ENCODE assay signal across 17 cellular contexts in the genomic region with DNA sequence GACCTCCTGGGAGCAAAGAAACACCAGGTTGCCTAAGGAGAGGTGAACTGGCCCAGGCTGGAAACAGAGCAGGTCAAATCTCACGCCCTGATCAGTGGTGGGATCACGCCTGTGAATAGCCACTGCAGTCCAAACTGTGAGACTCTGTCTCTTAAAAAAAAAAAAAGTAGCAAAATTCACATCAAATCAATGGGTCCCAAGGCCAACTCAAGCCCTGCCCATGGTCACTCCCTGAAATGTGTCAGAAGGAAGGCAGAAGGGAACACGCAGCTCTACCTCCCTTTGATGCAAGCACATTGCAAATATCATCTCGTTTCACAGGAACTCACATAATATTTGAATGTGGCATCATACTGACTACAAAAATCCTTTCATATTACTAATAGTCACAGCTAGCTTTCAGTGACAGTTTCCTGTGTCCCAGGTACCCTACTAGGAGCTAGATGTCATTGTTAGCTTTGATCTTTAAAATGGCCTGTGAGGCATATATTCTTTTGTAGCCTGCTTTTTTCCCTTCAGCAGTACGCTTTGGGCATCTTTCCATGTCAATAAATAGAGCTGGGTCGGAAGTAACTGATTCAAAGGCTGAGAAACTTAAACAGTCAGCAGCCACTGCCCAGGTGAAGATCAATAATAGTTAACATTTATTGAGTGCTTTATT.
DNase-seq lines count a peak whose midpoint lies in the region; ATAC-seq and TF ChIP-seq lines count a peak whose summit lies in the region.
"Had no signal": no experiment of that assay in that cellular context is flagged by ENCODE, and none has a peak within 500 bp of the region (broad histone marks: within the 10 kb centered on the region; RNA-seq: fewer than 3 reads in every experiment).

No MANE protein-coding gene starts in this region.

- H3K9me3 ChIP-seq in BLaER1 = no peaks in the 10 kb centered on the region
- H3K9me3 ChIP-seq in duodenal mucosa (ENCODE audit: control insufficient read depth in 1 of 2, low read length in 2 of 2) = no peaks in the 10 kb centered on the region
- no peaks in the 10 kb centered on the region for H3K9me3 ChIP-seq in neuron (ENCODE audit: low read length)
- H3K9me3 ChIP-seq: esophagus muscularis mucosa, SJSA1 had no signal

- no peak overlapping the region for H3K27ac ChIP-seq in BLaER1
- peak overlapping the region; percentile 61 for H3K27ac ChIP-seq in duodenal mucosa (ENCODE audit: low read depth, low read length)
- H3K27ac ChIP-seq in brain microvascular endothelial cell = no peak overlapping the region
- H3K27ac ChIP-seq: esophagus muscularis mucosa, SJSA1 had no signal

- no peak overlapping the region for H3K4me2 ChIP-seq in BLaER1

- no peak for TF ChIP-seq CTCF in brain microvascular endothelial cell (IDR thresholded peaks at IDR 0.05; ENCODE audit: low read depth, low read length, missing control alignments)

- ATAC-seq in HG03139 (IDR thresholded peaks at IDR 0.05; ENCODE audit: unreplicated experiment) = no peak
- ATAC-seq: effector memory CD8-positive, alpha-beta T cell; T-helper 17 cell had no signal

- H2AFZ ChIP-seq in neuron (ENCODE audit: low read depth, low read length) = peak overlapping the region; percentile 55

- no peaks in the 10 kb centered on the region for H3K4me1 ChIP-seq in BLaER1
- H3K4me1 ChIP-seq in duodenal mucosa (ENCODE audit: control insufficient read depth in 1 of 2, insufficient read depth in 2 of 2, low read length in 2 of 2) = peaks cover 39 to 40% of the 10 kb centered on the region in 2 donors
- peaks cover 3% of the 10 kb centered on the region for H3K4me1 ChIP-seq in neuron (ENCODE audit: insufficient read depth, low read length)
- H3K4me1 ChIP-seq: esophagus muscularis mucosa, SJSA1 had no signal

- H3K36me3 ChIP-seq in BLaER1 (no peaks in the 10 kb centered on the region), duodenal mucosa (ENCODE audit: control insufficient read depth in 1 of 2, insufficient read depth in 2 of 2, low read length in 2 of 2) (no peaks in the 10 kb centered on the region), neuron (ENCODE audit: insufficient read depth, low read length) (no peaks in the 10 kb centered on the region), brain microvascular endothelial cell (replicated peaks) (no peaks in the 10 kb centered on the region)
- H3K36me3 ChIP-seq: esophagus muscularis mucosa, SJSA1 had no signal

- H3K4me3 ChIP-seq in BLaER1 (no peak overlapping the region), duodenal mucosa (ENCODE audit: low read depth in 1 of 2, low read length in 2 of 2) (no peak overlapping the region), neuron (ENCODE audit: low read length) (no peak overlapping the region), brain microvascular endothelial cell (ENCODE audit: low read depth, low read length) (no peak overlapping the region)
- H3K4me3 ChIP-seq: esophagus muscularis mucosa, SJSA1 had no signal

- DNase-seq in NCI-H146 treated with DMSO at 0.1 percent for 48 hours (lab: John Stamatoyannopoulos, UW; ENCODE audit: unreplicated experiment) (peak; percentile 43), brain microvascular endothelial cell (no peak), NCI-H2196 (lab: John Stamatoyannopoulos, UW; ENCODE audit: unreplicated experiment) (no peak), head of caudate nucleus (no peak)
- DNase-seq: activated CD4-positive, alpha-beta T cell treated with anti-CD3 and anti-CD28 coated beads, Interleukin-2, amount 10 ng/mL, durations not matched to agents 7 days and 5 days; activated CD8-positive, alpha-beta memory T cell treated with anti-CD3 and anti-CD28 coated beads, Interleukin-2, amount 50 U/mL, for 4 hours; activated naive CD8-positive, alpha-beta T cell treated with anti-CD3 and anti-CD28 coated beads, Interleukin-2, amount 10 ng/mL, durations not matched to agents 7 days and 5 days; effector memory CD8-positive, alpha-beta T cell; GDM1; NCI-H1436 treated with DMSO at 0.1 percent for 48 hours; T-helper 17 cell had no signal

- H3K9ac ChIP-seq in BLaER1 = 0 out of 2 replicates have a peak overlapping the region, but pooled peaks have one; percentile 16
- H3K9ac ChIP-seq in duodenal mucosa (ENCODE audit: low read depth in 1 of 2, low read length in 2 of 2) = peak overlapping the region; percentile 36 to 40

- H4K20me1 ChIP-seq in BLaER1 = no peaks in the 10 kb centered on the region

- H3K27me3 ChIP-seq in BLaER1 = no peaks in the 10 kb centered on the region
- no peaks in the 10 kb centered on the region for H3K27me3 ChIP-seq in duodenal mucosa (ENCODE audit: control insufficient read depth in 1 of 2, insufficient read depth in 2 of 2, low read length in 2 of 2)
- H3K27me3 ChIP-seq in neuron (ENCODE audit: insufficient read depth, low read length) = no peaks in the 10 kb centered on the region
- H3K27me3 ChIP-seq in brain microvascular endothelial cell (replicated peaks) = no peaks in the 10 kb centered on the region
- H3K27me3 ChIP-seq: esophagus muscularis mucosa, SJSA1 had no signal

- intact Hi-C loops in head of caudate nucleus (cut with DNase I) = no loop called here

- in situ Hi-C loops in brain microvascular endothelial cell (cut with HindIII; ENCODE audit: low pct_ligation_motif_present, low sequenced_read_pairs) = no loop called here
